Comparison of ENCODE assay signal across 14 cellular contexts in genomic region chr7:149748223-149748874, GRCh38.
"Had no signal": no experiment of that assay in that cellular context is flagged by ENCODE, and none has a peak within 500 bp of the region (broad histone marks: within the 10 kb centered on the region; RNA-seq: fewer than 3 reads in every experiment).

No MANE protein-coding gene starts in this region.

- H3K4me3 Mint-ChIP-seq: activated CD4-positive, alpha-beta memory T cell treated with anti-CD3 and anti-CD28 coated beads for 36 hours; naive thymus-derived CD8-positive, alpha-beta T cell; type B pancreatic cell had no signal

- DNase-seq: activated CD4-positive, alpha-beta memory T cell treated with anti-CD3 and anti-CD28 coated beads for 36 hours; gastrocnemius medialis; naive thymus-derived CD8-positive, alpha-beta T cell; nucleus accumbens; sigmoid colon; stimulated activated CD4-positive, alpha-beta T cell treated with anti-CD3 and anti-CD28 coated beads, Interleukin-4, amount 100 ng/mL, for 1 hour; stimulated activated CD8-positive, alpha-beta memory T cell treated with anti-CD3 and anti-CD28 coated beads, Interleukin-4, amount 100 ng/mL, for 48 hours; stimulated activated naive CD8-positive, alpha-beta T cell treated with anti-CD3 and anti-CD28 coated beads, Interleukin-15, Interleukin-2, amounts not matched to agents 100 U/mL and 50 U/mL, for 24 hours; T-helper 2 cell had no signal

- H3K36me3 ChIP-seq: gastrocnemius medialis, prostate gland, sigmoid colon, suprapubic skin had no signal

- H3K27me3 Mint-ChIP-seq: activated CD4-positive, alpha-beta memory T cell treated with anti-CD3 and anti-CD28 coated beads for 36 hours; type B pancreatic cell had no signal

- H3K36me3 Mint-ChIP-seq: activated CD4-positive, alpha-beta memory T cell treated with anti-CD3 and anti-CD28 coated beads for 36 hours; type B pancreatic cell had no signal

- ATAC-seq: activated CD4-positive, CD25-positive, alpha-beta regulatory T cell treated with anti-CD3 and anti-CD28 coated beads, Interleukin-2, amount 50 U/mL, for 24 hours; gastrocnemius medialis; naive thymus-derived CD8-positive, alpha-beta T cell; stimulated activated naive CD8-positive, alpha-beta T cell treated with anti-CD3 and anti-CD28 coated beads, Interleukin-15, Interleukin-2, amounts not matched to agents 100 U/mL and 50 U/mL, for 24 hours had no signal

- H3K27ac Mint-ChIP-seq: activated CD4-positive, alpha-beta memory T cell treated with anti-CD3 and anti-CD28 coated beads for 36 hours; type B pancreatic cell had no signal

- H3K27ac ChIP-seq: gastrocnemius medialis, prostate gland, sigmoid colon, suprapubic skin had no signal

- H3K27me3 ChIP-seq: gastrocnemius medialis, sigmoid colon had no signal

- H3K4me1 ChIP-seq: prostate gland, suprapubic skin had no signal

- H3K9me3 ChIP-seq: gastrocnemius medialis, prostate gland, sigmoid colon, suprapubic skin had no signal

- H3K4me3 ChIP-seq: gastrocnemius medialis, lung, prostate gland, sigmoid colon, suprapubic skin had no signal
